ENCODE assay signal across 9 cellular contexts in the genomic region with DNA sequence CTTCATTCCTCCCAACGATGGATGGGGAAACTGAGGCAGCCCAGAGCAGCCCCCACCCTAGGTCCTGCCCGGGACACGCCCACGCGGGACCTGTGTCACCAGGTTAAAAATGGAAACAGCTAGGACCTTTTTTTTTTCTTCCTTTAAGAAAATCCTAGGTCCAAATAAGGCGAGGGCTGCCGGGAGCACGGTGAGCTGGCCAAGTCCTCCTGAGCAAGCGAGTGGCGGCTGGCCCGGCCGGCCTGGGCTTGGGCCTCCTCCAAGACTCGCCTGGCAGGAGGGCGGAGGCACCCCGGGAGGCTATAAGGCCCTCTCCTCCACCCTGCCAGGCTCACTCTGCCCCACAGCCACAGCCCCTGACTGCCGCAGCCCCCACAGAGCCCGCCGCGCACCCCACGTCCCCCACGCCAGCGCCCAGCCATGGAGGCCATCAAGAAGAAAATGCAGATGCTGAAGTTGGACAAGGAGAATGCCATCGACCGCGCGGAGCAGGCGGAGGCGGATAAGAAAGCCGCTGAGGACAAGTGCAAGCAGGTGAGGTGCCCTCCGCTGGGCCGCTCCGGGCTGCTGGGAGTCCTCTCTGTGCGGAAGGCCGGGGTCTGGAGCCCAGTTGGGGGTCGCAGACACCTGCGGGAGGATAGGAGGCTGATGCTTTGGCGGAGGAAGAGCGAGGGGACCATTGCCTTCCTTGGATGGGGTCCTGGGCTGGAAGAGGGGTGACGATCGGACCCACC. TPM values are rescaled to one million over a fixed set of nuclear protein-coding genes. Genes with fewer than 3 reads are reported as not detected.
DNase-seq lines count a peak whose midpoint lies in the region; ATAC-seq and TF ChIP-seq lines count a peak whose summit lies in the region.
"Had no signal": no experiment of that assay in that cellular context is flagged by ENCODE, and none has a peak within 500 bp of the region (broad histone marks: within the 10 kb centered on the region; RNA-seq: fewer than 3 reads in every experiment).

No MANE protein-coding gene starts in this region.

- TF ChIP-seq POLR2A in testis (IDR thresholded peaks at IDR 0.05): no peak

- H3K4me1 ChIP-seq in testis: peaks cover 36% of the 10 kb centered on the region
- H3K4me1 ChIP-seq: neural progenitor cell had no signal

- H3K36me3 ChIP-seq in testis (ENCODE audit: low read depth, missing control alignments): no peaks in the 10 kb centered on the region
- H3K36me3 ChIP-seq: neural progenitor cell had no signal

- intact Hi-C loops in testis (cut with DNase I; ENCODE audit: low total_unique reads): loop anchor here (10.0 kb wide), 1 partner anchor 47 kb away; a partner anchor contains a TSS

- WGBS in testis, 2 donors: 36 to 38% methylated on average over 34 to 40 of the region's 40 CpGs

- TF ChIP-seq CTCF in astrocyte of the spinal cord (IDR thresholded peaks at IDR 0.05; ENCODE audit: low read depth, low read length): no peak
- TF ChIP-seq CTCF in testis (IDR thresholded peaks at IDR 0.05): no peak

- ATAC-seq in GM18520 (IDR thresholded peaks at IDR 0.05; ENCODE audit: unreplicated experiment): no peak
- ATAC-seq: stimulated activated naive CD8-positive, alpha-beta T cell treated with anti-CD3 and anti-CD28 coated beads, Interleukin-15, amount 100 ng/mL, for 72 hours had no signal

- POLR2A ChIA-PET in HEK293T (lab: Yijun Ruan, JAX): no interaction called here

- no peaks in the 10 kb centered on the region for H3K27me3 ChIP-seq in testis
- H3K27me3 ChIP-seq: neural progenitor cell had no signal

- H3K4me3 ChIP-seq in astrocyte of the spinal cord (ENCODE audit: low read depth, low read length): peak overlapping the region; percentile 36
- H3K4me3 ChIP-seq in testis: peak overlapping the region; percentile 46 to 58
- H3K4me3 ChIP-seq: neural progenitor cell had no signal

- peak; percentile 84 for DNase-seq in HPDE6-E6E7 (ENCODE audit: extremely low spot score)
- peak; percentile 88 for DNase-seq in astrocyte of the spinal cord (ENCODE audit: low read depth, low spot score)
- peak in 31 of 51 donors; percentile 9 to 73 (median 45) for DNase-seq in hypothalamus (lab: John Stamatoyannopoulos, UW)
- DNase-seq in testis: peak; percentile 85
- DNase-seq in activated T-cell treated with anti-CD3 and anti-CD28 coated beads for 4 hours: no peak
- no peak for DNase-seq in HEK293T (ENCODE audit: extremely low spot score)

- H3K9me3 ChIP-seq in testis: no peaks in the 10 kb centered on the region

- peak overlapping the region; percentile 76 to 87 for H3K27ac ChIP-seq in testis
- H3K27ac ChIP-seq: neural progenitor cell had no signal

- CTCF ChIA-PET in HEK293T (lab: Yijun Ruan, JAX): no interaction called here

- in situ Hi-C loops in astrocyte of the spinal cord (cut with HindIII; ENCODE audit: low sequenced_read_pairs): no loop called here

TF ChIP-seq in HEK293T, 16 proteins besides CTCF, POLR2A, EP300 and RAD21:
- TF ChIP-seq L3MBTL2 (conservative IDR thresholded peaks at IDR 0.05) (no peak), SP1 (IDR thresholded peaks at IDR 0.05) (no peak), ELF4 (IDR thresholded peaks at IDR 0.05) (no peak), FOXM1 (IDR thresholded peaks at IDR 0.05; ENCODE audit: borderline replicate concordance) (no peak), NFRKB (IDR thresholded peaks at IDR 0.05) (no peak), ZNF384 (IDR thresholded peaks at IDR 0.05) (no peak), FOXA1 (IDR thresholded peaks at IDR 0.05) (no peak), TARDBP (IDR thresholded peaks at IDR 0.05) (no peak), ARNT (IDR thresholded peaks at IDR 0.05) (no peak), LEF1 (IDR thresholded peaks at IDR 0.05; ENCODE audit: borderline replicate concordance) (no peak), SUZ12 (IDR thresholded peaks at IDR 0.05) (no peak), CTBP1 (IDR thresholded peaks at IDR 0.05; ENCODE audit: borderline replicate concordance) (no peak), HDGF (IDR thresholded peaks at IDR 0.05; ENCODE audit: borderline replicate concordance) (no peak), BHLHE40 (IDR thresholded peaks at IDR 0.05; ENCODE audit: borderline replicate concordance) (no peak)
- TF ChIP-seq, protein P1, sequence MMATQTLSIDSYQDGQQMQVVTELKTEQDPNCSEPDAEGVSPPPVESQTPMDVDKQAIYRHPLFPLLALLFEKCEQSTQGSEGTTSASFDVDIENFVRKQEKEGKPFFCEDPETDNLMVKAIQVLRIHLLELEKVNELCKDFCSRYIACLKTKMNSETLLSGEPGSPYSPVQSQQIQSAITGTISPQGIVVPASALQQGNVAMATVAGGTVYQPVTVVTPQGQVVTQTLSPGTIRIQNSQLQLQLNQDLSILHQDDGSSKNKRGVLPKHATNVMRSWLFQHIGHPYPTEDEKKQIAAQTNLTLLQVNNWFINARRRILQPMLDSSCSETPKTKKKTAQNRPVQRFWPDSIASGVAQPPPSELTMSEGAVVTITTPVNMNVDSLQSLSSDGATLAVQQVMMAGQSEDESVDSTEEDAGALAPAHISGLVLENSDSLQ (IDR thresholded peaks at IDR 0.05): no peak

RNA-seq across cellular contexts. Expression of a gene that starts 8.9 kb away (rescaled TPM):
- 100 to 1,000 TPM; 212 to 271 TPM for total RNA-seq in testis
- polyA plus RNA-seq in testis (ENCODE audit: insufficient read depth, low read depth, low replicate concordance): 227 TPM

RNA-seq across cellular contexts. Expression of a gene that starts 44.3 kb away (rescaled TPM):
- 10 to 100 TPM; 63.3 to 69.0 TPM for total RNA-seq in testis
- polyA plus RNA-seq in testis (ENCODE audit: insufficient read depth, low read depth, low replicate concordance): 45.9 TPM

Comparison
In these comparisons a context has a peak if more than half of its experiments do, and no peak if none do; other contexts are left out.
1. DNase-seq: peak in HPDE6-E6E7 (single experiment), astrocyte of the spinal cord (single experiment), hypothalamus (31 of 51) and testis (single experiment); none in activated T-cell treated with anti-CD3 and anti-CD28 coated beads for 4 hours (single experiment) and HEK293T (single experiment).